In the genomic region with DNA sequence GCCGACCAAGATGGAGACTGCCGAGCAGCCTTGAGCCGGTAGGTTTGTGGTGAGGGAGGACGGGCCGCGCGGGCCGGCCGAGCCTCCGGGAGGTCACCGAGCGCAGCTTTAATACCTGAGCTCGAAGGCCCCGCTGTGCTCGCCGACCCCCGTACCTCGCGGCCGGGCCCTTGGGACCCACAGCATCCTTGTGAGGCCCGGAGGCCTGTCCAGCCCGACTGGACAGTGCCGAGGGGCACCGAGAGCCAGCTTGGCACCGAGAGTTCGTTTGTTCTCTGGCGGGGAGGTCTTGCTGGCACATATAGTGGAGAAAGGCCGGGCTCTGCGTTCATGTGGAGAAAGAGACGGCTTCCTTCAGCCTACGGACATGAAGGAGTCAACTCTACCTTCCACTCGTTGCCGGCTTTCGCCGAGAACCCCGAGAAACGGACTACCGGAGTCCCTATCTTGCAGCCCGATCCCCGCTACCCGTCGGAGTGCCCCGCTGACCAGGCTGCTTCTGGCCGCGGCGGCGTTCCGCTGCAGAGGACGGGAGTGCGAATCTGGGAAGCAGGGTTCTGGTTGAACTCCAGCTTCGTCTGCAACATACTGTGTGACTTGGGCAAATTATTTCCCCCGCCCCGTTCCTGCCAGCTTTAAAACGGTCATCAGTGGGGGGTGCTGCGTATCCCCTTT, we compare ENCODE assay signal across 8 cellular contexts. TPM values are rescaled to one million over a fixed set of nuclear protein-coding genes. Genes with fewer than 3 reads are reported as not detected.
DNase-seq lines count a peak whose midpoint lies in the region; TF ChIP-seq lines count a peak whose summit lies in the region.

No MANE protein-coding gene starts in this region.

- no peak overlapping the region for H4K8ac ChIP-seq in mesendoderm (ENCODE audit: low read depth, low read length)

- H3K9ac ChIP-seq in mesendoderm (ENCODE audit: low read length), result peak overlapping the region; percentile 99

- H3K79me2 ChIP-seq in mesendoderm (ENCODE audit: control insufficient read depth, insufficient read depth, low read length), result peaks cover 11% of the 10 kb centered on the region

- no peak overlapping the region for H2BK15ac ChIP-seq in mesendoderm (replicated peaks; ENCODE audit: low read depth)

- H3K56ac ChIP-seq in mesendoderm (ENCODE audit: low read length), result peak overlapping the region; percentile 96

- H3K18ac ChIP-seq in mesendoderm (ENCODE audit: low read length), result no peak overlapping the region

- no peak overlapping the region for H3K23ac ChIP-seq in mesendoderm (ENCODE audit: low read length)

- H3K27me3 ChIP-seq in GM06990 (replicated peaks; ENCODE audit: control insufficient read depth, insufficient read depth, low read length) (no peaks in the 10 kb centered on the region), HL-60 (ENCODE audit: insufficient read depth, poor library complexity, severe bottlenecking) (no peaks in the 10 kb centered on the region), mesendoderm (ENCODE audit: insufficient read depth, low read length, poor library complexity) (no peaks in the 10 kb centered on the region)

- no peak overlapping the region for H2BK120ac ChIP-seq in mesendoderm (ENCODE audit: low read depth, low read length)

- peak overlapping the region; percentile 64 for H3K4me2 ChIP-seq in mesendoderm (ENCODE audit: low read length)

- H3K27ac ChIP-seq in HL-60 (replicated peaks) (peak overlapping the region; percentile 78), mesendoderm (ENCODE audit: low read depth, low read length) (no peak overlapping the region)

- H3K79me1 ChIP-seq in mesendoderm (ENCODE audit: low read length), result peaks cover 11% of the 10 kb centered on the region

- H3K36me3 ChIP-seq in GM06990 (ENCODE audit: control insufficient read depth, insufficient read depth, low read length) (peaks cover 21% of the 10 kb centered on the region), mesendoderm (ENCODE audit: control insufficient read depth, insufficient read depth, low read length) (no peaks in the 10 kb centered on the region)

- peak overlapping the region; percentile 77 for H3K4ac ChIP-seq in mesendoderm (ENCODE audit: low read depth, low read length)

- no peak overlapping the region for H2BK5ac ChIP-seq in mesendoderm (ENCODE audit: low read length)

- peaks cover 5% of the 10 kb centered on the region for H3K4me1 ChIP-seq in mesendoderm (ENCODE audit: control insufficient read depth, low read depth, low read length)

- TF ChIP-seq CTCF in GM06990 (IDR thresholded peaks at IDR 0.05; ENCODE audit: insufficient read depth, low read length, poor library complexity, severe bottlenecking) (no peak), HL-60 (IDR thresholded peaks at IDR 0.05; ENCODE audit: insufficient read depth, low read length) (no peak), cardiac fibroblast (IDR thresholded peaks at IDR 0.05; ENCODE audit: low read depth, low read length) (no peak)

- DNase-seq in GM06990 (ENCODE audit: extremely low read depth, insufficient read length) (no peak), HL-60 (ENCODE audit: low read depth in 1 of 2, low spot score in 1 of 2) (no peak), cardiac fibroblast (ENCODE audit: low read depth in 2 of 2) (no peak), mesendoderm (no peak), cerebellar nuclear complex (lab: John Stamatoyannopoulos, UW) (no peak), RPMI8226 (no peak), glomerular visceral epithelial cell (ENCODE audit: extremely low spot score) (no peak)
- no peak for DNase-seq in effector CD8-positive, alpha-beta T cell (lab: John Stamatoyannopoulos, UW)

- WGBS in mesendoderm (ENCODE audit: extremely low coverage, insufficient coverage, low lambda C conversion rate), result no CpG with 5 or more reads among the region's 55 CpGs

- H3K4me3 ChIP-seq in GM06990 (replicated peaks; ENCODE audit: low read depth, low read length) (peak overlapping the region; percentile 98), HL-60 (replicated peaks; ENCODE audit: insufficient read depth, low read length) (peak overlapping the region; percentile 92), cardiac fibroblast (replicated peaks in 1 of 2; ENCODE audit: low read depth in 2 of 2, low read length in 2 of 2) (peak overlapping the region; percentile 99 to 100), mesendoderm (ENCODE audit: low read length) (peak overlapping the region; percentile 95)

- no peak overlapping the region for H4K5ac ChIP-seq in mesendoderm (ENCODE audit: low read length)

- H2AK5ac ChIP-seq in mesendoderm (ENCODE audit: low read length), result peak overlapping the region; percentile 82

RNA-seq across cellular contexts. Expression of a gene that starts 0.3 kb away (rescaled TPM):
- 66.6 TPM for polyA plus RNA-seq in mesendoderm (2013, experiment 1 of 2)
- 66.0 TPM for polyA plus RNA-seq in mesendoderm (2013, experiment 2 of 2)

RNA-seq across cellular contexts. Expression of a gene that starts 23.8 kb away (rescaled TPM):
- 187 TPM for polyA plus RNA-seq in mesendoderm (2013, experiment 1 of 2)
- polyA plus RNA-seq in mesendoderm (2013, experiment 2 of 2), result 191 TPM

RNA-seq across cellular contexts. Expression of a gene that starts 43.4 kb away (rescaled TPM):
- polyA plus RNA-seq in mesendoderm (2013, experiment 1 of 2), result 0.01 TPM
- polyA plus RNA-seq in mesendoderm (2013, experiment 2 of 2), result not detected

RNA-seq across cellular contexts. Expression of a gene that starts 43.9 kb away (rescaled TPM):
- polyA plus RNA-seq in mesendoderm (2013, experiment 1 of 2), result 0.28 TPM
- 0.46 TPM for polyA plus RNA-seq in mesendoderm (2013, experiment 2 of 2)
